20 cellular contexts compared by ENCODE assay signal in the genomic region with DNA sequence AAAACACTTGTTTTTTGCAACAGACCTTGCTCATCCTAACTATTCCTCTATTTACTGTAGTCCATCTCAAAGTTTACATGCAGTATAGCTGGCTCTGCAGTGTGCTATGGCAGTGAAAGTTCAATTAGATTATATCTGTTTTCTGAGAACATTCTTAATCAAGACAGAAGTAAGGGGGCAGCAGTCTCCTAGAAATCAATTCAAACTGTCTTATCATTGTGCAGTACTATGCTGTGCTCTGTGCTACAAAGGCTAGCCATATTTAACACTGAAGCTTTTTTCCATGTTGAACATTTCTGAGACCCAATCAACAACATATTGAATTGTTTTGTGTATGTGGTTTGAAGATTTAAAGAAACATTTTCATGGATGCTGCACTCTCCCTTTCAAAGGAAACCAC. TPM values are rescaled to one million over a fixed set of nuclear protein-coding genes. Genes with fewer than 3 reads are reported as not detected.
DNase-seq lines count a peak whose midpoint lies in the region; FAIRE-seq and TF ChIP-seq lines count a peak whose summit lies in the region.
"Had no signal": no experiment of that assay in that cellular context is flagged by ENCODE, and none has a peak within 500 bp of the region (broad histone marks: within the 10 kb centered on the region; RNA-seq: fewer than 3 reads in every experiment).

No MANE protein-coding gene starts in this region.

- no peaks in the 10 kb centered on the region for H3K27me3 ChIP-seq in testis
- H3K27me3 ChIP-seq: body of pancreas, SJSA1 had no signal

- no peak overlapping the region for H3K27ac ChIP-seq in testis
- H3K27ac ChIP-seq: body of pancreas, epithelial cell of prostate, SJSA1 had no signal

- no peaks in the 10 kb centered on the region for H3K9me3 ChIP-seq in testis
- H3K9me3 ChIP-seq: body of pancreas, SJSA1 had no signal

- in situ Hi-C loops in astrocyte of the cerebellum (cut with HindIII; ENCODE audit: low sequenced_read_pairs): no loop called here

- FAIRE-seq in D721Med (lab: Jason Lieb, UNC): no peak

- intact Hi-C loops in head of caudate nucleus (cut with DNase I) (loop anchor here (10.0 kb wide), 1 partner anchor 1492 kb away; no protein-coding TSS in a partner anchor), testis (cut with DNase I; ENCODE audit: low total_unique reads) (loop anchor here (10.0 kb wide), 1 partner anchor 1022 kb away; the partner anchor contains the start of gene ABCC12)

- TF ChIP-seq POLR2A in testis (IDR thresholded peaks at IDR 0.05): no peak

- H3K4me3 ChIP-seq in astrocyte of the cerebellum (ENCODE audit: low read depth, low read length): no peak overlapping the region
- no peak overlapping the region for H3K4me3 ChIP-seq in fibroblast of villous mesenchyme (ENCODE audit: low read depth, low read length)
- H3K4me3 ChIP-seq in testis: no peak overlapping the region
- H3K4me3 ChIP-seq: body of pancreas, SJSA1 had no signal

- DNase-seq in D721Med (ENCODE audit: insufficient read length, low spot score) (no peak), NAMALWA (ENCODE audit: low spot score) (peak; percentile 25), astrocyte of the cerebellum (ENCODE audit: low read depth) (no peak), fibroblast of villous mesenchyme (ENCODE audit: low read depth) (no peak), head of caudate nucleus (no peak), NCI-H1048 (lab: John Stamatoyannopoulos, UW) (no peak), testis (no peak), NCI-H2107 (lab: John Stamatoyannopoulos, UW) (no peak)
- DNase-seq: activated CD4-positive, alpha-beta T cell treated with anti-CD3 and anti-CD28 coated beads for 1 hour; body of pancreas; CD8-positive, alpha-beta memory T cell; DMS79 treated with DMSO at 0.1 percent for 48 hours; KBM-7; NCI-H1092 treated with DMSO at 0.1 percent for 48 hours; NCI-H526 treated with DMSO at 0.1 percent for 48 hours; stimulated activated CD4-positive, alpha-beta T cell treated with anti-CD3 and anti-CD28 coated beads, Interleukin-12 subunit alpha, Interleukin-12 subunit beta, amount 100 ng/mL, for 4 hours; substantia nigra; T-helper 9 cell had no signal

- no peaks in the 10 kb centered on the region for H3K4me1 ChIP-seq in testis
- H3K4me1 ChIP-seq: body of pancreas, SJSA1 had no signal

- no peaks in the 10 kb centered on the region for H3K36me3 ChIP-seq in testis (ENCODE audit: low read depth, missing control alignments)
- H3K36me3 ChIP-seq: SJSA1 had no signal

- peak; percentile 16 for TF ChIP-seq CTCF in D721Med (IDR thresholded peaks at IDR 0.05; ENCODE audit: insufficient read depth, missing control alignments)
- peak; percentile 11 for TF ChIP-seq CTCF in astrocyte of the cerebellum (IDR thresholded peaks at IDR 0.05; ENCODE audit: low read depth, low read length, missing control alignments)
- peak; percentile 14 for TF ChIP-seq CTCF in fibroblast of villous mesenchyme (IDR thresholded peaks at IDR 0.05; ENCODE audit: insufficient read depth, low read depth, low read length)
- no peak for TF ChIP-seq CTCF in testis (IDR thresholded peaks at IDR 0.05)

RNA-seq across cellular contexts. Expression of gene NETO2, which starts 11.4 kb away (rescaled TPM):
- total RNA-seq in fibroblast of villous mesenchyme (13.9 and 14.7 TPM in 2 replicates), testis (10 to 100 TPM; 23.5 to 24.2 TPM)
- 12.3 TPM for polyA plus RNA-seq in testis (ENCODE audit: insufficient read depth, low read depth, low replicate concordance)

Comparison
In these comparisons a context has a peak if more than half of its experiments do, and no peak if none do; other contexts are left out.
1. CTCF ChIP-seq: peak in D721Med (single experiment), astrocyte of the cerebellum (single experiment) and fibroblast of villous mesenchyme (single experiment); none in testis (0 of 3).